In genomic region chr18:37251679-37252078, GRCh38 we compare ENCODE assay signal across 17 cellular contexts.
DNase-seq lines count a peak whose midpoint lies in the region; ATAC-seq and TF ChIP-seq lines count a peak whose summit lies in the region.
"Had no signal": no experiment of that assay in that cellular context is flagged by ENCODE, and none has a peak within 500 bp of the region (broad histone marks: within the 10 kb centered on the region; RNA-seq: fewer than 3 reads in every experiment).

No MANE protein-coding gene starts in this region.

- H4K20me1 ChIP-seq in osteoblast (ENCODE audit: insufficient read depth, low read length) = no peaks in the 10 kb centered on the region

- peaks cover 50% of the 10 kb centered on the region for H3K27me3 Mint-ChIP-seq in endodermal cell (ENCODE audit: insufficient read depth)

- H3K4me1 ChIP-seq in endodermal cell (ENCODE audit: control insufficient read depth, insufficient read depth, low read length) = peaks cover 3% of the 10 kb centered on the region
- H3K4me1 ChIP-seq in osteoblast (ENCODE audit: insufficient read depth, low read length) = no peaks in the 10 kb centered on the region
- H3K4me1 ChIP-seq: BE2C had no signal

- H3K36me3 Mint-ChIP-seq in endodermal cell (ENCODE audit: low read depth) = peaks cover 4% of the 10 kb centered on the region
- H3K36me3 Mint-ChIP-seq: activated naive CD8-positive, alpha-beta T cell had no signal

- ATAC-seq in GM19324 (IDR thresholded peaks at IDR 0.05; ENCODE audit: low FRiP score, unreplicated experiment) = no peak
- ATAC-seq in HG02938 (IDR thresholded peaks at IDR 0.05; ENCODE audit: unreplicated experiment) = no peak
- ATAC-seq in GM21528 (IDR thresholded peaks at IDR 0.05; ENCODE audit: low FRiP score, unreplicated experiment) = no peak
- ATAC-seq: activated T-cell treated with anti-CD3 and anti-CD28 coated beads, Interleukin-2, amount 50 U/mL, for 72 hours; heart left ventricle; left ventricle myocardium superior had no signal

- peak overlapping the region; percentile 81 for H3K4me3 ChIP-seq in endodermal cell (ENCODE audit: low read length)
- H3K4me3 ChIP-seq in osteoblast (ENCODE audit: insufficient read depth, low read length) = no peak overlapping the region
- H3K4me3 ChIP-seq: heart left ventricle, upper lobe of left lung had no signal

- H3K9me3 ChIP-seq in endodermal cell (ENCODE audit: control insufficient read depth, low read length) (no peaks in the 10 kb centered on the region), osteoblast (ENCODE audit: low read depth, low read length) (no peaks in the 10 kb centered on the region)
- H3K9me3 ChIP-seq: BE2C, heart left ventricle, neutrophil, upper lobe of left lung had no signal

- H3K27ac Mint-ChIP-seq in endodermal cell = no peak overlapping the region
- H3K27ac Mint-ChIP-seq: activated naive CD8-positive, alpha-beta T cell; activated T-cell treated with anti-CD3 and anti-CD28 coated beads, Interleukin-2, amount 50 U/mL, for 72 hours had no signal

- no peak overlapping the region for H3K27ac ChIP-seq in endodermal cell (ENCODE audit: low read depth, low read length)
- no peak overlapping the region for H3K27ac ChIP-seq in osteoblast (ENCODE audit: low read depth, low read length)
- H3K27ac ChIP-seq: heart left ventricle, neutrophil, upper lobe of left lung had no signal

- H2AFZ ChIP-seq in osteoblast (ENCODE audit: low read length) = no peak overlapping the region

- H3K27me3 ChIP-seq in endodermal cell (ENCODE audit: control insufficient read depth, insufficient read depth, low read length, poor library complexity, severe bottlenecking) (peaks cover 37% of the 10 kb centered on the region), osteoblast (ENCODE audit: insufficient read depth, low read length) (peaks cover 33% of the 10 kb centered on the region)
- H3K27me3 ChIP-seq: BE2C had no signal

- H3K79me2 ChIP-seq in osteoblast (ENCODE audit: insufficient read depth, low read length) = no peaks in the 10 kb centered on the region

- peaks cover 26% of the 10 kb centered on the region for H3K4me1 Mint-ChIP-seq in endodermal cell

- H3K9me3 Mint-ChIP-seq in endodermal cell = no peaks in the 10 kb centered on the region

- WGBS in endodermal cell (ENCODE audit: insufficient coverage in 1 of 2, insufficient read length in 1 of 2), 2 experiments = 89 to 100% methylated on average over 2 to 3 of the region's 3 CpGs

- H3K36me3 ChIP-seq in endodermal cell (ENCODE audit: control insufficient read depth, insufficient read depth, low read length) = no peaks in the 10 kb centered on the region
- no peaks in the 10 kb centered on the region for H3K36me3 ChIP-seq in osteoblast (ENCODE audit: insufficient read depth, low read length)
- H3K36me3 ChIP-seq: BE2C, heart left ventricle, neutrophil, upper lobe of left lung had no signal

- peak; percentile 21 for DNase-seq in DMS79 treated with DMSO at 0.1 percent for 48 hours (lab: John Stamatoyannopoulos, UW)
- DNase-seq in DMS79 (lab: John Stamatoyannopoulos, UW) = no peak
- peak; percentile 10 for DNase-seq in LHCN-M2 (ENCODE audit: low read depth)
- DNase-seq in endodermal cell = no peak
- peak; percentile 49 for DNase-seq in osteoblast (ENCODE audit: insufficient read length, low spot score, missing footprints)
- DNase-seq: activated T-cell treated with anti-CD3 and anti-CD28 coated beads, Interleukin-2, amount 50 U/mL, for 72 hours; BE2C; left ventricle myocardium superior; NCI-H526; SHP77; upper lobe of left lung had no signal

- no peak overlapping the region for H3K4me2 ChIP-seq in osteoblast (ENCODE audit: insufficient read depth, low read length)

- TF ChIP-seq CTCF in endodermal cell (conservative IDR thresholded peaks at IDR 0.05) (no peak), osteoblast (IDR thresholded peaks at IDR 0.05; ENCODE audit: extremely low read depth, low read depth, low read length) (no peak)

- no peak overlapping the region for H3K9ac ChIP-seq in endodermal cell (ENCODE audit: extremely low read depth, low read length, poor library complexity, severe bottlenecking)

- no peak overlapping the region for H3K4me3 Mint-ChIP-seq in endodermal cell
- H3K4me3 Mint-ChIP-seq: activated naive CD8-positive, alpha-beta T cell; activated T-cell treated with anti-CD3 and anti-CD28 coated beads, Interleukin-2, amount 50 U/mL, for 72 hours had no signal

Comparison
In these comparisons a context has a peak if more than half of its experiments do, and no peak if none do; other contexts are left out.
1. DNase-seq: peak in DMS79 treated with DMSO at 0.1 percent for 48 hours (single experiment), LHCN-M2 (single experiment) and osteoblast (single experiment); none in DMS79 (single experiment) and endodermal cell (single experiment).